8 cellular contexts compared by ENCODE assay signal in genomic region chr1:179706339-179706941, GRCh38. TPM values are rescaled to one million over a fixed set of nuclear protein-coding genes. Genes with fewer than 3 reads are reported as not detected.
DNase-seq lines count a peak whose midpoint lies in the region; ATAC-seq, FAIRE-seq and TF ChIP-seq lines count a peak whose summit lies in the region.

No MANE protein-coding gene starts in this region.

- no peak overlapping the region for H2AFZ ChIP-seq in HepG2 (ENCODE audit: low read length)

- CTCF ChIA-PET in HepG2 (lab: Yijun Ruan, JAX; ENCODE audit: low intra/inter-chr PET ratio, low total read pairs), result interaction anchor here (0.9 to 2.9 kb wide), 5 partner anchors 103 to 776 kb away, joined by 3 to 43 read pairs (median 7); no protein-coding TSS in a partner anchor

- H3K36me3 ChIP-seq in bronchial epithelial cell (ENCODE audit: control insufficient read depth, insufficient read depth, low read length) (no peaks in the 10 kb centered on the region), HepG2 (replicated peaks in 1 of 2; ENCODE audit: control insufficient read depth in 1 of 2, insufficient read depth in 2 of 2, low read length in 2 of 2) (no peaks in the 10 kb centered on the region)

- no peaks in the 10 kb centered on the region for H3K9me3 ChIP-seq in HepG2 (ENCODE audit: low read length)

- peak; percentile 28 for DNase-seq in GM12891 (ENCODE audit: insufficient read length, low spot score)
- peak; percentile 26 to 54 for DNase-seq in NCI-H1930 (lab: John Stamatoyannopoulos, UW)
- peak; percentile 47 for DNase-seq in bronchial epithelial cell (ENCODE audit: low read depth)
- DNase-seq in HepG2 (ENCODE audit: low spot score), result peak; percentile 46
- DNase-seq in stimulated activated CD8-positive, alpha-beta memory T cell treated with anti-CD3 and anti-CD28 coated beads, Interleukin-12 subunit alpha, Interleukin-12 subunit beta, amount 100 ng/mL, for 24 hours (ENCODE audit: extremely low read depth), result peak; percentile 1

- intact Hi-C loops in HepG2 (cut with micrococcal nuclease; ENCODE audit: unreplicated experiment), result loop anchor here (1.0 to 2.0 kb wide), 2 partner anchors 104 to 472 kb away; no protein-coding TSS in a partner anchor

- no peaks in the 10 kb centered on the region for H3K4me1 ChIP-seq in HepG2 (ENCODE audit: insufficient read depth, low read length)

- H3K4me3 ChIP-seq in bronchial epithelial cell (ENCODE audit: low read depth, low read length) (no peak overlapping the region), HepG2 (replicated peaks in 1 of 3; ENCODE audit: insufficient read depth in 1 of 3, low read depth in 2 of 3, low read length in 3 of 3) (no peak overlapping the region)

- POLR2A ChIA-PET in HepG2 (lab: Yijun Ruan, JAX), result no interaction called here

- FAIRE-seq in A204.1 (lab: Jason Lieb, UNC) (peak; percentile 84), GM12891 (lab: Jason Lieb, UNC) (peak; percentile 62), TTC549 (lab: Jason Lieb, UNC) (peak; percentile 97), bronchial epithelial cell (lab: Jason Lieb, UNC) (no peak), HepG2 (lab: Jason Lieb, UNC) (peak; percentile 80)

- in situ Hi-C loops in HepG2 (cut with HindIII; ENCODE audit: extremely low pct_ligation_motif_present, low pct_unique_long_range_greater_than_20kb), result loop anchor here (5.0 kb wide), 1 partner anchor 111 kb away; no protein-coding TSS in a partner anchor

- no TSS peak for BruUV-seq in HepG2 (replicated peaks; lab: Mats Ljungman, UMichigan)

- no peak overlapping the region for H3K4me2 ChIP-seq in HepG2 (ENCODE audit: low read depth, low read length)

- no peak overlapping the region for H3K9ac ChIP-seq in HepG2 (ENCODE audit: insufficient read depth, low read depth, low read length)

- peak; percentile 70 for TF ChIP-seq CTCF in bronchial epithelial cell (IDR thresholded peaks at IDR 0.05; ENCODE audit: insufficient read depth, low read length, severe bottlenecking)
- peak; percentile 69 for TF ChIP-seq CTCF in HepG2 (CRISPR knock-in tag; IDR thresholded peaks at IDR 0.05)

- no peak overlapping the region for H3K27ac ChIP-seq in HepG2 (ENCODE audit: extremely low read length, insufficient read depth, low read length)

- TF ChIP-seq EP300 in HepG2 (IDR thresholded peaks at IDR 0.05; ENCODE audit: low read depth in 2 of 2, low read length in 2 of 2) (no peak), HepG2 (CRISPR knock-in tag; IDR thresholded peaks at IDR 0.05; ENCODE audit: borderline replicate concordance) (no peak)

- no peaks in the 10 kb centered on the region for H3K79me2 ChIP-seq in HepG2 (ENCODE audit: insufficient read depth, low read length)

- peak; percentile 62; the same call in 1 of the 2 replicates for TF ChIP-seq RAD21 in HepG2 (CRISPR knock-in tag; IDR thresholded peaks at IDR 0.05)

- H3K27me3 ChIP-seq in bronchial epithelial cell (ENCODE audit: control insufficient read depth, insufficient read depth, low read length) (no peaks in the 10 kb centered on the region), HepG2 (ENCODE audit: control insufficient read depth in 1 of 2, insufficient read depth in 2 of 2, low read length in 2 of 2) (peaks cover 0 to 11% of the 10 kb centered on the region in 2 experiments; a peak in 1 of 5 replicates)

- TF ChIP-seq POLR2A in GM12891 (IDR thresholded peaks at IDR 0.05; ENCODE audit: low read depth, low read length) (no peak), HepG2 (IDR thresholded peaks at IDR 0.05; ENCODE audit: insufficient read depth in 1 of 2, low read depth in 2 of 2, low read length in 2 of 2) (no peak)

- no peaks in the 10 kb centered on the region for H4K20me1 ChIP-seq in HepG2 (ENCODE audit: insufficient read depth, low read length)

- WGBS in HepG2 (ENCODE audit: low lambda C conversion rate), result 3% methylated on average over 3 of the region's 3 CpGs

- ATAC-seq in HepG2 (no peak), HG03108 (IDR thresholded peaks at IDR 0.05; ENCODE audit: unreplicated experiment) (no peak)

TF ChIP-seq in GM12891, 5 proteins besides CTCF, POLR2A, EP300 and RAD21:
- TF ChIP-seq TAF1 (IDR thresholded peaks at IDR 0.05; ENCODE audit: low read depth, low read length) (no peak), POLR2AphosphoS5 (IDR thresholded peaks at IDR 0.05; ENCODE audit: low read depth, low read length) (no peak), SPI1 (IDR thresholded peaks at IDR 0.05; ENCODE audit: low read depth, low read length) (no peak)

TF ChIP-seq in HepG2, 621 proteins besides CTCF, POLR2A, EP300 and RAD21:
- TF ChIP-seq PATZ1 (CRISPR knock-in tag; IDR thresholded peaks at IDR 0.05), result no peak
- TF ChIP-seq STAG1 (CRISPR knock-in tag; IDR thresholded peaks at IDR 0.05), result peak; percentile 72
- no peak for TF ChIP-seq JUN (CRISPR knock-in tag; IDR thresholded peaks at IDR 0.05)
- peak; percentile 61 for TF ChIP-seq SMC3 (IDR thresholded peaks at IDR 0.05; ENCODE audit: low read length)

RNA-seq across cellular contexts. Expression of gene FAM163A, which starts 36.7 kb away (rescaled TPM):
- not detected for polyA plus RNA-seq in GM12891 (2012; ENCODE audit: low read depth, missing spikeins)
- total RNA-seq in bronchial epithelial cell (not detected in 2 replicates), HepG2 (2016; rRNA removed; fragmentation: Illumina TruSeq; extraction: Trizol) (not detected in 2 replicates)
- total RNA-seq in HepG2 (2016; cell fraction: cytosol; rRNA removed; fragmentation: Illumina TruSeq; extraction: Trizol; ENCODE audit: low read depth), result not detected in 2 replicates
- total RNA-seq in HepG2 (2016; cell fraction: insoluble cytoplasmic fraction; rRNA removed; fragmentation: Illumina TruSeq; extraction: Trizol), result not detected in 2 replicates
- total RNA-seq in HepG2 (2016; cell fraction: membrane; rRNA removed; fragmentation: Illumina TruSeq; extraction: Trizol), result not detected in 2 replicates
- not detected in 2 replicates for total RNA-seq in HepG2 (2016; cell fraction: nucleus; rRNA removed; fragmentation: Illumina TruSeq; extraction: Trizol)
- not detected in 2 replicates for polyA plus RNA-seq in HepG2 (2011; rRNA removed)
- not detected in 2 replicates for polyA plus RNA-seq in HepG2 (2011; cell fraction: cytosol; rRNA removed)
- not detected in 2 replicates for polyA plus RNA-seq in HepG2 (2011; cell fraction: nucleus; rRNA removed)
- polyA plus RNA-seq in HepG2 (2012), result not detected in 2 replicates
- not detected in 2 replicates for polyA plus RNA-seq in HepG2 (2016; cell fraction: cytosol; fragmentation: Illumina TruSeq; extraction: Trizol; ENCODE audit: low read depth)
- polyA plus RNA-seq in HepG2 (2016; cell fraction: insoluble cytoplasmic fraction; fragmentation: Illumina TruSeq; extraction: Trizol; ENCODE audit: low read depth), result not detected in 2 replicates
- polyA plus RNA-seq in HepG2 (2016; cell fraction: membrane; fragmentation: Illumina TruSeq; extraction: Trizol; ENCODE audit: low read depth), result not detected in 2 replicates
- polyA plus RNA-seq in HepG2 (2016; cell fraction: nucleus; fragmentation: Illumina TruSeq; extraction: Trizol; ENCODE audit: insufficient read depth, low read depth), result not detected in 2 replicates
- not detected in 2 replicates for polyA minus RNA-seq in HepG2 (2011; rRNA and poly(A)+ RNA removed; ENCODE audit: low replicate concordance)
- polyA minus RNA-seq in HepG2 (2011; cell fraction: cytosol; rRNA and poly(A)+ RNA removed), result not detected in 2 replicates
- polyA minus RNA-seq in HepG2 (2011; cell fraction: nucleus; rRNA and poly(A)+ RNA removed), result not detected in 2 replicates
